8 cellular contexts compared by ENCODE assay signal in genomic region chr11:119195680-119196079, GRCh38. TPM values are rescaled to one million over a fixed set of nuclear protein-coding genes. Genes with fewer than 3 reads are reported as not detected.
DNase-seq lines count a peak whose midpoint lies in the region; ATAC-seq and TF ChIP-seq lines count a peak whose summit lies in the region.

No MANE protein-coding gene starts in this region.

- ATAC-seq in HG03457 (IDR thresholded peaks at IDR 0.05; ENCODE audit: unreplicated experiment), result no peak
- no peak for ATAC-seq in HG02885 (IDR thresholded peaks at IDR 0.05; ENCODE audit: poor library complexity, unreplicated experiment)

- in situ Hi-C loops in astrocyte of the cerebellum (cut with HindIII; ENCODE audit: low sequenced_read_pairs), result loop anchor here (10.0 kb wide), 1 partner anchor 61 kb away; no protein-coding TSS in a partner anchor

- DNase-seq in BE2C, result peak; percentile 35
- peak; percentile 25 for DNase-seq in NCI-H128 (lab: John Stamatoyannopoulos, UW; ENCODE audit: unreplicated experiment)
- peak; percentile 20 for DNase-seq in astrocyte of the cerebellum (ENCODE audit: low read depth)
- DNase-seq in iPS-NIHi11 (ENCODE audit: low spot score), result peak; percentile 92
- no peak for DNase-seq in GM20000 (ENCODE audit: low spot score)
- DNase-seq in stimulated activated CD4-positive, alpha-beta T cell treated with anti-CD3 and anti-CD28 coated beads, Interleukin-12 subunit alpha, Interleukin-12 subunit beta, amount 100 ng/mL, for 4 hours, result no peak

- H3K27me3 ChIP-seq in BE2C, result no peaks in the 10 kb centered on the region

- H3K9me3 ChIP-seq in BE2C, result no peaks in the 10 kb centered on the region

- TF ChIP-seq CTCF in BE2C (IDR thresholded peaks at IDR 0.05; ENCODE audit: low read depth, low read length) (no peak), astrocyte of the cerebellum (IDR thresholded peaks at IDR 0.05; ENCODE audit: low read depth, low read length, missing control alignments) (no peak), GM20000 (IDR thresholded peaks at IDR 0.05; ENCODE audit: extremely low read depth, missing control alignments) (no peak)

- H3K4me3 ChIP-seq in BE2C (ENCODE audit: low read depth, low read length), result no peak overlapping the region
- H3K4me3 ChIP-seq in astrocyte of the cerebellum (ENCODE audit: low read depth, low read length), result no peak overlapping the region

- no peaks in the 10 kb centered on the region for H3K36me3 ChIP-seq in BE2C

- H3K4me1 ChIP-seq in BE2C, result no peaks in the 10 kb centered on the region

RNA-seq across cellular contexts. Expression of gene NHERF4, which starts 10.4 kb away (rescaled TPM):
- not detected for polyA plus RNA-seq in BE2C (2012; ENCODE audit: insufficient read depth, insufficient read length, low read depth)

RNA-seq across cellular contexts. Expression of gene CBL, which starts 10.5 kb away (rescaled TPM):
- polyA plus RNA-seq in BE2C (2012; ENCODE audit: insufficient read depth, insufficient read length, low read depth), result 6.5 TPM

RNA-seq across cellular contexts. Expression of gene NLRX1, which starts 27.2 kb away (rescaled TPM):
- 6.8 TPM for polyA plus RNA-seq in BE2C (2012; ENCODE audit: insufficient read depth, insufficient read length, low read depth)

RNA-seq across cellular contexts. Expression of gene ABCG4, which starts 46.8 kb away (rescaled TPM):
- 1.5 TPM for polyA plus RNA-seq in BE2C (2012; ENCODE audit: insufficient read depth, insufficient read length, low read depth)

Comparison
In these comparisons a context has a peak if more than half of its experiments do, and no peak if none do; other contexts are left out.
1. DNase-seq: peak in BE2C (single experiment), NCI-H128 (single experiment), astrocyte of the cerebellum (single experiment) and iPS-NIHi11 (single experiment); none in GM20000 (single experiment) and stimulated activated CD4-positive, alpha-beta T cell treated with anti-CD3 and anti-CD28 coated beads, Interleukin-12 subunit alpha, Interleukin-12 subunit beta, amount 100 ng/mL, for 4 hours (single experiment).